Comparison of ENCODE assay signal across 17 cellular contexts in the genomic region with DNA sequence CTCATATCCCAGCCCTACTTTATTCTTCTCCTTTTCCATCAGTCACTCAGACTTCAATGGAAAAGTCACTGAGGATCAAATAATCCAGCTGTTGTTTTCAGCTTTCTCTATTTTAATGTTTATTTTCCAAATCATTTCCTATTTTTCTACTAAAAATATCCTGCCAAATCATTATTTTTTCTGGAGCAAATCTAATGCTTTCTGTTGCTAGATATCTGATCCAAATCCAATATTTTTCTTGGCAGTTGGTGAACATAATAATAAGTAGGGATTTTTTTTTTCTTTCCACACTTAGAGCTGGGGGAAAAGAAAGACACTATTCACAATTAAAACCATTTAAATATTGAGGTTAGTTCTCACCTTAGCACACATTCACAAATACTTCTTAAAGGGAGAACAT.
"Had no signal": no experiment of that assay in that cellular context is flagged by ENCODE, and none has a peak within 500 bp of the region (broad histone marks: within the 10 kb centered on the region; RNA-seq: fewer than 3 reads in every experiment).

No MANE protein-coding gene starts in this region.

- H3K4me3 Mint-ChIP-seq: effector memory CD8-positive, alpha-beta T cell; naive thymus-derived CD4-positive, alpha-beta T cell; neural crest cell; stimulated activated effector memory CD8-positive, alpha-beta T cell treated with anti-CD3 and anti-CD28 coated beads, Interleukin-12 subunit alpha, Interleukin-12 subunit beta, amount 100 ng/mL, for 72 hours; stimulated activated naive CD8-positive, alpha-beta T cell treated with anti-CD3 and anti-CD28 coated beads, Interleukin-15, Interleukin-2, amounts not matched to agents 100 ng/mL and 50 ng/mL, for 24 hours had no signal

- H3K27me3 Mint-ChIP-seq: effector memory CD8-positive, alpha-beta T cell; stimulated activated naive CD8-positive, alpha-beta T cell treated with anti-CD3 and anti-CD28 coated beads, Interleukin-15, Interleukin-2, amounts not matched to agents 100 ng/mL and 50 ng/mL, for 24 hours had no signal

- H3K36me3 Mint-ChIP-seq: naive thymus-derived CD4-positive, alpha-beta T cell; stimulated activated effector memory CD8-positive, alpha-beta T cell treated with anti-CD3 and anti-CD28 coated beads, Interleukin-12 subunit alpha, Interleukin-12 subunit beta, amount 100 ng/mL, for 72 hours had no signal

- H3K4me1 Mint-ChIP-seq: naive thymus-derived CD4-positive, alpha-beta T cell; neural crest cell; stimulated activated effector memory CD8-positive, alpha-beta T cell treated with anti-CD3 and anti-CD28 coated beads, Interleukin-12 subunit alpha, Interleukin-12 subunit beta, amount 100 ng/mL, for 72 hours had no signal

- H3K27ac Mint-ChIP-seq: effector memory CD8-positive, alpha-beta T cell; naive thymus-derived CD4-positive, alpha-beta T cell; stimulated activated effector memory CD8-positive, alpha-beta T cell treated with anti-CD3 and anti-CD28 coated beads, Interleukin-12 subunit alpha, Interleukin-12 subunit beta, amount 100 ng/mL, for 72 hours; stimulated activated naive CD8-positive, alpha-beta T cell treated with anti-CD3 and anti-CD28 coated beads, Interleukin-15, Interleukin-2, amounts not matched to agents 100 ng/mL and 50 ng/mL, for 24 hours had no signal

- DNase-seq: cortex of kidney; effector memory CD8-positive, alpha-beta T cell; esophagus squamous epithelium; foreskin fibroblast; glutamatergic neuron; left colon; naive thymus-derived CD4-positive, alpha-beta T cell; right cardiac atrium; stimulated activated CD4-positive, alpha-beta T cell treated with anti-CD3 and anti-CD28 coated beads, Interleukin-4, amount 100 ng/mL, for 1 hour; stimulated activated CD8-positive, alpha-beta memory T cell treated with anti-CD3 and anti-CD28 coated beads, Interleukin-4, amount 100 ng/mL, for 48 hours; tibial artery; upper lobe of left lung; uterus had no signal

- ATAC-seq: effector memory CD8-positive, alpha-beta T cell; gastroesophageal sphincter; left colon; naive thymus-derived CD4-positive, alpha-beta T cell; stimulated activated effector memory CD8-positive, alpha-beta T cell treated with anti-CD3 and anti-CD28 coated beads, Interleukin-12 subunit alpha, Interleukin-12 subunit beta, amount 100 ng/mL, for 72 hours had no signal
